In the genomic region with DNA sequence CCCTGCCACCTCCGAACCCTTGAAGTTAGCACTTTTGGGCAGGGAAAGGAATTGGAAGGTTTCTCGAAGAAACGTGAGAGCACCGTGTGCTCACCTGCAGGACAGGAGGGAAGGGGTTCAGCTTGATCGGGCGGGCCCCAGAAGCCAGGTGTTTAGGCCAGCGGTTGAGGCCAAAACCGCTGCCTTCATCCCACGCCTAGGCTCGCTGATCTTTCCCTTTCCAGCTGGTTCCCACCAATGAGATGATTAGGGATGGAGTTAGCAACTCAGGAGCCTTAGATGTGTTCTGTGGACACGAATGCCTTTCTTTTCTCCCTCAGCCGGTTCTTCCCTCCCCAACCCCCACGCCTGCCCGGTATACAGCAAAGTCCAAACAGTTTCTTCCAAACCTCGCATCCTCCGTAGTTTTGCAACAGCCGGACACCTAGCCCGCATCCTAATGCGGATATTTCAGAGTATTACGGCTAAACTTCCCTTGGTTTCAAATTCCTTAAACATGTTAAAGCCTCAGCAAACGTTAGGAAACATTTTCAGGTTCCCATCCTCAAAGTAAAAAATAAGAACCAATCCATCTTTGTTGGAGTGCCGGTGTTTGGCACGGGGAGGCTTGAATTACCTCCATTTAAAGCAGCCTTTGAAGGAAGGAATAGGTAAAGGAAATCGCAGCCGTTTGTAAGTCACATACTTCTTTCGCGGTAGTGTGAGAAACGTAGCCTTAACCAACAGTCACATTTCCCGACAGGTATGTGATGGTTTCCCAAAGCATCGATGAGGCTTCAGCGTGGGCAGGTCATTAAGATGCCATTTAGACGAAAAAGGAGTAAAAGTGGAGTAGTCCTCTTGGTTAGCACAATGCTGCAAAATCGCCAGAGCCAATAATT, we compare ENCODE assay signal across 1 cellular context.
TF ChIP-seq lines count a peak whose summit lies in the region.

No MANE protein-coding gene starts in this region.

TF ChIP-seq in SK-N-SH treated with all-trans-retinoic acid at 6 μM for 48 hours, 23 proteins besides CTCF, POLR2A, EP300 and RAD21 (continued from another document):
- TF ChIP-seq TOX (CRISPR knock-in tag; IDR thresholded peaks at IDR 0.05; ENCODE audit: borderline replicate concordance) = no peak
- no peak for TF ChIP-seq ZNF8 (CRISPR knock-in tag; IDR thresholded peaks at IDR 0.05)
- no peak for TF ChIP-seq ARNTL (CRISPR knock-in tag; IDR thresholded peaks at IDR 0.05; ENCODE audit: borderline replicate concordance, low read depth)
- no peak for TF ChIP-seq OSR1 (CRISPR knock-in tag; IDR thresholded peaks at IDR 0.05)
- TF ChIP-seq BACH2 (CRISPR knock-in tag; IDR thresholded peaks at IDR 0.05; ENCODE audit: borderline replicate concordance) = no peak
- no peak for TF ChIP-seq PPARA (CRISPR knock-in tag; IDR thresholded peaks at IDR 0.05; ENCODE audit: borderline replicate concordance)
- no peak for TF ChIP-seq RARB (CRISPR knock-in tag; IDR thresholded peaks at IDR 0.05)
- TF ChIP-seq, protein P1, sequence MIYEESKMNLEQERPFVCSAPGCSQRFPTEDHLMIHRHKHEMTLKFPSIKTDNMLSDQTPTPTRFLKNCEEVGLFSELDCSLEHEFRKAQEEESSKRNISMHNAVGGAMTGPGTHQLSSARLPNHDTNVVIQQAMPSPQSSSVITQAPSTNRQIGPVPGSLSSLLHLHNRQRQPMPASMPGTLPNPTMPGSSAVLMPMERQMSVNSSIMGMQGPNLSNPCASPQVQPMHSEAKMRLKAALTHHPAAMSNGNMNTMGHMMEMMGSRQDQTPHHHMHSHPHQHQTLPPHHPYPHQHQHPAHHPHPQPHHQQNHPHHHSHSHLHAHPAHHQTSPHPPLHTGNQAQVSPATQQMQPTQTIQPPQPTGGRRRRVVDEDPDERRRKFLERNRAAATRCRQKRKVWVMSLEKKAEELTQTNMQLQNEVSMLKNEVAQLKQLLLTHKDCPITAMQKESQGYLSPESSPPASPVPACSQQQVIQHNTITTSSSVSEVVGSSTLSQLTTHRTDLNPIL (CRISPR knock-in tag; IDR thresholded peaks at IDR 0.05; ENCODE audit: low read depth) = no peak
- TF ChIP-seq ISL1 (CRISPR knock-in tag; IDR thresholded peaks at IDR 0.05) = no peak
